In genomic region chr5:33148076-33148501, GRCh38 we compare ENCODE assay signal across 11 cellular contexts.
DNase-seq lines count a peak whose midpoint lies in the region; ATAC-seq and TF ChIP-seq lines count a peak whose summit lies in the region.
"Had no signal": no experiment of that assay in that cellular context is flagged by ENCODE, and none has a peak within 500 bp of the region (broad histone marks: within the 10 kb centered on the region; RNA-seq: fewer than 3 reads in every experiment).

No MANE protein-coding gene starts in this region.

- H3K36me3 Mint-ChIP-seq in T-helper 2 cell treated with Interferon-gamma antibody and Interleukin-4, amounts not matched to agents 5 μg/mL and 100 μg/mL, for 36 hours (ENCODE audit: low read depth) = no peaks in the 10 kb centered on the region

- H3K4me3 ChIP-seq in fibroblast of mammary gland (ENCODE audit: control insufficient read depth, low read depth, low read length) = no peak overlapping the region

- no peak overlapping the region for H3K27ac Mint-ChIP-seq in T-helper 2 cell treated with Interferon-gamma antibody and Interleukin-4, amounts not matched to agents 5 μg/mL and 100 μg/mL, for 36 hours

- TF ChIP-seq CTCF in fibroblast of mammary gland (conservative IDR thresholded peaks at IDR 0.05; ENCODE audit: control insufficient read depth, insufficient read depth, low read depth, low read length) = no peak

- H3K4me3 Mint-ChIP-seq in T-helper 2 cell treated with Interferon-gamma antibody and Interleukin-4, amounts not matched to agents 5 μg/mL and 100 μg/mL, for 36 hours = no peak overlapping the region

- no peaks in the 10 kb centered on the region for H3K9me3 Mint-ChIP-seq in T-helper 2 cell treated with Interferon-gamma antibody and Interleukin-4, amounts not matched to agents 5 μg/mL and 100 μg/mL, for 36 hours

- no peaks in the 10 kb centered on the region for H3K4me1 Mint-ChIP-seq in T-helper 2 cell treated with Interferon-gamma antibody and Interleukin-4, amounts not matched to agents 5 μg/mL and 100 μg/mL, for 36 hours (ENCODE audit: low read depth)

- no peak for ATAC-seq in GM19455 (IDR thresholded peaks at IDR 0.05; ENCODE audit: unreplicated experiment)

- no peak overlapping the region for H3K27ac ChIP-seq in caudate nucleus (ENCODE audit: low read depth, low read length)

- DNase-seq in Daoy (ENCODE audit: low read depth) (peak; percentile 48), RPMI7951 (ENCODE audit: low read depth) (peak; percentile 92), fibroblast of mammary gland (ENCODE audit: low read depth) (peak; percentile 91), non-pigmented ciliary epithelial cell (ENCODE audit: low read depth) (peak; percentile 57), HT-29 (ENCODE audit: low spot score) (no peak), caudate nucleus (lab: John Stamatoyannopoulos, UW) (no peak)
- no peak for DNase-seq in T-helper 2 cell treated with Interferon-gamma antibody and Interleukin-4, amounts not matched to agents 5 μg/mL and 100 μg/mL, for 36 hours (ENCODE audit: low spot score)
- DNase-seq: activated CD4-positive, alpha-beta T cell treated with anti-CD3 and anti-CD28 coated beads, Interleukin-2, amount 50 U/mL, for 1 hour; COR-L47; KG1 had no signal

- H3K27me3 Mint-ChIP-seq in T-helper 2 cell treated with Interferon-gamma antibody and Interleukin-4, amounts not matched to agents 5 μg/mL and 100 μg/mL, for 36 hours (ENCODE audit: low read depth) = no peaks in the 10 kb centered on the region

Comparison
In these comparisons a context has a peak if more than half of its experiments do, and no peak if none do; other contexts are left out.
1. DNase-seq: peak in Daoy (single experiment), RPMI7951 (single experiment), fibroblast of mammary gland (single experiment) and non-pigmented ciliary epithelial cell (single experiment); none in T-helper 2 cell treated with Interferon-gamma antibody and Interleukin-4, amounts not matched to agents 5 μg/mL and 100 μg/mL, for 36 hours (single experiment), HT-29 (single experiment) and caudate nucleus (0 of 61).